ENCODE assay signal across 1 cellular context in genomic region chr10:21092683-21093524, GRCh38.
TF ChIP-seq lines count a peak whose summit lies in the region.

No MANE protein-coding gene starts in this region.

TF ChIP-seq in SK-N-SH, 30 proteins besides CTCF, POLR2A, EP300 and RAD21 (continued from another document):
- TF ChIP-seq ZBTB33 (IDR thresholded peaks at IDR 0.05; ENCODE audit: borderline replicate concordance, low read depth): no peak
- TF ChIP-seq CHD2 (IDR thresholded peaks at IDR 0.05; ENCODE audit: low read length, partially characterized antibody): no peak
TF ChIP-seq in SK-N-SH: peak in this region for 8.
